24 cellular contexts compared by ENCODE assay signal in genomic region chr5:93184041-93184440, GRCh38.
"Had no signal": no experiment of that assay in that cellular context is flagged by ENCODE, and none has a peak within 500 bp of the region (broad histone marks: within the 10 kb centered on the region; RNA-seq: fewer than 3 reads in every experiment).

No MANE protein-coding gene starts in this region.

- H3K9me3 ChIP-seq: ovary, right lobe of liver, thoracic aorta, tibial artery, upper lobe of right lung had no signal

- H3K4me3 ChIP-seq: hepatocyte, left ventricle myocardium inferior, lung, ovary, right atrium auricular region, right lobe of liver, smooth muscle cell, thoracic aorta, tibial artery, upper lobe of right lung had no signal

- H3K79me2 ChIP-seq: hepatocyte had no signal

- H3K4me1 Mint-ChIP-seq: naive thymus-derived CD4-positive, alpha-beta T cell; stimulated activated memory B cell treated with anti-CD40 and anti-IgM and Interleukin-4, amounts not matched to agents 10 μg/mL and 1 μg/mL and 100 μg/mL, for 72 hours; stimulated activated naive CD8-positive, alpha-beta T cell treated with anti-CD3 and anti-CD28 coated beads, Interleukin-15, amount 100 ng/mL, for 72 hours had no signal

- H3K9me3 Mint-ChIP-seq: stimulated activated naive CD8-positive, alpha-beta T cell treated with anti-CD3 and anti-CD28 coated beads, Interleukin-15, amount 100 ng/mL, for 72 hours had no signal

- H3K27ac ChIP-seq: hepatocyte, left ventricle myocardium inferior, right atrium auricular region, right lobe of liver, thoracic aorta, tibial artery, upper lobe of right lung had no signal

- H3K36me3 Mint-ChIP-seq: mesothelial cell of epicardium; naive thymus-derived CD4-positive, alpha-beta T cell; natural killer cell treated with Interleukin-12 subunit alpha and Interleukin-12 subunit beta and Interleukin-15 and Interleukin-18, amount 100 ng/mL, for 72 hours; stimulated activated memory B cell treated with anti-CD40 and anti-IgM and Interleukin-4, amounts not matched to agents 10 μg/mL and 1 μg/mL and 100 μg/mL, for 72 hours had no signal

- H3K4me3 Mint-ChIP-seq: mesothelial cell of epicardium; naive thymus-derived CD4-positive, alpha-beta T cell; natural killer cell treated with Interleukin-12 subunit alpha and Interleukin-12 subunit beta and Interleukin-15 and Interleukin-18, amount 100 ng/mL, for 72 hours; stimulated activated memory B cell treated with anti-CD40 and anti-IgM and Interleukin-4, amounts not matched to agents 10 μg/mL and 1 μg/mL and 100 μg/mL, for 72 hours; stimulated activated naive CD8-positive, alpha-beta T cell treated with anti-CD3 and anti-CD28 coated beads, Interleukin-15, amount 100 ng/mL, for 72 hours had no signal

- H3K27ac Mint-ChIP-seq: mesothelial cell of epicardium; naive thymus-derived CD4-positive, alpha-beta T cell; natural killer cell treated with Interleukin-12 subunit alpha and Interleukin-12 subunit beta and Interleukin-15 and Interleukin-18, amount 100 ng/mL, for 72 hours; progenitor cell of endocrine pancreas; stimulated activated memory B cell treated with anti-CD40 and anti-IgM and Interleukin-4, amounts not matched to agents 10 μg/mL and 1 μg/mL and 100 μg/mL, for 72 hours; stimulated activated naive CD8-positive, alpha-beta T cell treated with anti-CD3 and anti-CD28 coated beads, Interleukin-15, amount 100 ng/mL, for 72 hours had no signal

- H3K27me3 Mint-ChIP-seq: naive thymus-derived CD4-positive, alpha-beta T cell; natural killer cell treated with Interleukin-12 subunit alpha and Interleukin-12 subunit beta and Interleukin-15 and Interleukin-18, amount 100 ng/mL, for 72 hours; progenitor cell of endocrine pancreas; stimulated activated memory B cell treated with anti-CD40 and anti-IgM and Interleukin-4, amounts not matched to agents 10 μg/mL and 1 μg/mL and 100 μg/mL, for 72 hours; stimulated activated naive CD8-positive, alpha-beta T cell treated with anti-CD3 and anti-CD28 coated beads, Interleukin-15, amount 100 ng/mL, for 72 hours had no signal

- H2AFZ ChIP-seq: hepatocyte had no signal

- ATAC-seq: naive thymus-derived CD4-positive, alpha-beta T cell; natural killer cell treated with Interleukin-12 subunit alpha and Interleukin-12 subunit beta and Interleukin-15 and Interleukin-18, amount 100 ng/mL, for 72 hours; right lobe of liver; stimulated activated memory B cell treated with anti-CD40 and anti-IgM and Interleukin-4, amounts not matched to agents 10 μg/mL and 1 μg/mL and 100 μg/mL, for 72 hours; stimulated activated naive CD8-positive, alpha-beta T cell treated with anti-CD3 and anti-CD28 coated beads, Interleukin-15, amount 100 ng/mL, for 72 hours; upper lobe of right lung had no signal

- H3K36me3 ChIP-seq: left ventricle myocardium inferior, ovary, right atrium auricular region, right lobe of liver, thoracic aorta, tibial artery, upper lobe of right lung had no signal

- H3K27me3 ChIP-seq: hepatocyte, ovary, right atrium auricular region, right lobe of liver, tibial artery, upper lobe of right lung had no signal

- DNase-seq: islet precursor cell; left ventricle myocardium inferior; mesendoderm; naive thymus-derived CD4-positive, alpha-beta T cell; right lobe of liver; stimulated activated CD4-positive, alpha-beta T cell treated with anti-CD3 and anti-CD28 coated beads, Interleukin-1b, Interleukin-23, amount 100 ng/mL, for 48 hours; stimulated activated CD4-positive, alpha-beta T cell treated with anti-CD3 and anti-CD28 coated beads, Interleukin-2, amount 100 ng/mL, for 48 hours; stimulated activated CD4-positive, alpha-beta T cell treated with anti-CD3 and anti-CD28 coated beads, Interleukin-4, amount 100 ng/mL, for 4 hours; stimulated activated CD8-positive, alpha-beta memory T cell treated with anti-CD3 and anti-CD28 coated beads, Interleukin-4, amount 100 ng/mL, for 48 hours; stimulated activated naive CD4-positive, alpha-beta T cell treated with Interleukin-2 at 50 U/mL for 16 hours; stimulated activated naive CD8-positive, alpha-beta T cell treated with anti-CD3 and anti-CD28 coated beads, Interleukin-15, amount 100 ng/mL, for 72 hours; tibial artery; trophoblast cell; upper lobe of right lung had no signal

- H3K4me2 ChIP-seq: hepatocyte, smooth muscle cell had no signal

- H3K4me1 ChIP-seq: left ventricle myocardium inferior, right atrium auricular region, right lobe of liver, upper lobe of right lung had no signal
